ENCODE assay signal across 28 cellular contexts in the genomic region with DNA sequence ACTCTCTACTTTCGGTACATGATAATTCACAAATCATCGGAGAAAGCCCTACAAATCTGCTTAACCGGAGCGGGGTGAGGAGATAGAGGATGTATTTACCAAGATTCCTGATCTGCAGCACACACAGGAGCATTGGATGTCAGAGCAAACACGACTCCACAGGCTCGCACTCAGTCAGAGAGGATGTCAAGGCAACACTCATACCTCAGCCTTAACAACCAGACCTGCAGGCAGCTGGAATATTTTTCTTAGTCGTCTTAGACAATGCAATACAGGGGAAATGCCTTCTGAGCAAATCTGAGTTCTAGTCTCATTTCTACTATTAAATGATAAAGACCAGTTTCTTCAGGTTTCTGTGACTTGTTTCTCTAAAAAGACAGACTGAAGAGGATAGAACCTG.
"Had no signal": no experiment of that assay in that cellular context is flagged by ENCODE, and none has a peak within 500 bp of the region (broad histone marks: within the 10 kb centered on the region; RNA-seq: fewer than 3 reads in every experiment).

No MANE protein-coding gene starts in this region.

- FAIRE-seq: astrocyte, RCC 7860 had no signal

- H3K9ac ChIP-seq: KMS-11 had no signal

- H3K36me3 ChIP-seq: cardiac muscle cell, MG63, WERI-Rb-1 had no signal

- H3K4me3 ChIP-seq: cardiac muscle cell, MG63 had no signal

- ATAC-seq: activated CD4-positive, alpha-beta T cell treated with anti-CD3 and anti-CD28 coated beads for 36 hours; activated T-helper 17 cell treated with anti-CD3 and anti-CD28 coated beads, Interleukin-2, amount 50 U/mL, for 72 hours; T-cell had no signal

- H3K9me3 ChIP-seq: MG63 had no signal

- H3K27ac ChIP-seq: cardiac muscle cell, KMS-11, WERI-Rb-1 had no signal

- H3K27me3 ChIP-seq: cardiac muscle cell, MG63 had no signal

- DNase-seq: activated CD4-positive, alpha-beta memory T cell treated with anti-CD3 and anti-CD28 coated beads, Interleukin-2, amount 10 ng/mL, durations not matched to agents 7 days and 5 days; activated CD4-positive, alpha-beta T cell treated with anti-CD3 and anti-CD28 coated beads for 36 hours; activated CD4-positive, alpha-beta T cell treated with anti-CD3 and anti-CD28 coated beads, Interleukin-2, amount 50 U/mL, for 1 hour; activated gamma-delta T cell; activated naive CD4-positive, alpha-beta T cell treated with anti-CD3 and anti-CD28 coated beads for 36 hours; activated T-cell treated with anti-CD3 and anti-CD28 coated beads for 4 hours; activated T-cell treated with anti-CD3 and anti-CD28 coated beads, Interleukin-2, amount 50 U/mL, for 48 hours; amygdala; MG63; NCI-H1092 treated with DMSO at 0.1 percent for 48 hours; NCI-H1436; NCI-H1694 treated with DMSO at 0.1 percent for 48 hours; NCI-H2081; NCI-H2171; NCI-H226; NCI-H526; NCI-H774; NK-92 treated with Interleukin-12 subunit alpha and Interleukin-12 subunit beta, amount 100 ng/mL, for 24 hours; OCI-M1; T-cell; T-helper 2 cell; T1000; WERI-Rb-1 had no signal

- H3K4me2 ChIP-seq: KMS-11 had no signal
